In the genomic region with DNA sequence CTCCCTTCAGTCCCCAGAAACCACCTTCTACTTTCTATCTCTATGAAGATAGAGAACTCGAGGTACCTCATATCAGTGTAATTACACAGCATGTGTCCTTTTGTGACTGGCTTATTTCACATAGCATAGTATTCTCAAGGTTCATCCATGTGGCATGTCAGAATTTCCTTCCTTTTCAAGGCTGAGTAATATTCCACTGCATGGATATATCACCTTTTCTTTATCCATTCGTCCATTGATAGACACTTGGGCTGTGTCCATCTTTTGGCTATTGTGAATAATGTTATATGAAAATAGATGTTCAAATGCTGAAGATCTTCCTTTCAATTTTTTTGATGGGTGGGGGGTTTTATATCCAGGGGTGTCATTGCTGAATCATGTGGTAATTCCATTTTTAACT, we compare ENCODE assay signal across 7 cellular contexts.
"Had no signal": no experiment of that assay in that cellular context is flagged by ENCODE, and none has a peak within 500 bp of the region (broad histone marks: within the 10 kb centered on the region; RNA-seq: fewer than 3 reads in every experiment).

No MANE protein-coding gene starts in this region.

- H3K27ac ChIP-seq: HL-60, KMS-11 had no signal

- FAIRE-seq: HepG2 had no signal

- H3K27ac Mint-ChIP-seq: IgD-negative memory B cell had no signal

- H3K36me3 Mint-ChIP-seq: IgD-negative memory B cell had no signal

- H3K4me1 Mint-ChIP-seq: IgD-negative memory B cell had no signal

- H3K9ac ChIP-seq: KMS-11 had no signal

- H3K4me2 ChIP-seq: KMS-11 had no signal

- DNase-seq: IMR-90, KBM-7, KG1 had no signal

- ATAC-seq: HepG2 had no signal

- H3K4me3 Mint-ChIP-seq: IgD-negative memory B cell had no signal
